In genomic region chr6:143570147-143570853, GRCh38 we compare ENCODE assay signal across 13 cellular contexts.
"Had no signal": no experiment of that assay in that cellular context is flagged by ENCODE, and none has a peak within 500 bp of the region (broad histone marks: within the 10 kb centered on the region; RNA-seq: fewer than 3 reads in every experiment).

No MANE protein-coding gene starts in this region.

- H3K27me3 Mint-ChIP-seq: activated B cell treated with CpG ODN at 0.5 μM for 24 hours; stimulated activated naive CD8-positive, alpha-beta T cell treated with anti-CD3 and anti-CD28 coated beads, Interleukin-15, Interleukin-2, amounts not matched to agents 100 ng/mL and 50 ng/mL, for 24 hours had no signal

- H3K36me3 Mint-ChIP-seq: activated CD8-positive, alpha-beta memory T cell treated with anti-CD3 and anti-CD28 coated beads, Interleukin-2, amount 10 ng/mL, durations not matched to agents 7 days and 5 days had no signal

- H3K9me3 ChIP-seq: esophagus squamous epithelium, suprapubic skin had no signal

- H3K27ac ChIP-seq: esophagus squamous epithelium, hepatocyte, suprapubic skin had no signal

- H3K4me2 ChIP-seq: hepatocyte had no signal

- DNase-seq: activated B cell treated with CpG ODN at 0.5 μM for 24 hours; activated CD4-positive, alpha-beta T cell treated with anti-CD3 and anti-CD28 coated beads, Interleukin-2, amount 50 U/mL, for 1 hour; activated CD8-positive, alpha-beta memory T cell treated with anti-CD3 and anti-CD28 coated beads, Interleukin-2, amount 10 ng/mL, durations not matched to agents 7 days and 5 days; activated naive CD4-positive, alpha-beta T cell treated with anti-CD3 and anti-CD28 coated beads, Interleukin-2, amount 50 U/mL, for 16 hours; activated T-cell treated with anti-CD3 and anti-CD28 coated beads, Interleukin-2, amount 50 U/mL, for 1 hour; amniotic stem cell; esophagus squamous epithelium; nephron progenitor cell; trophoblast cell had no signal

- H3K27me3 ChIP-seq: esophagus squamous epithelium, hepatocyte, suprapubic skin had no signal

- H3K27ac Mint-ChIP-seq: activated B cell treated with CpG ODN at 0.5 μM for 24 hours; activated CD8-positive, alpha-beta memory T cell treated with anti-CD3 and anti-CD28 coated beads, Interleukin-2, amount 10 ng/mL, durations not matched to agents 7 days and 5 days; nephron progenitor cell; stimulated activated naive CD8-positive, alpha-beta T cell treated with anti-CD3 and anti-CD28 coated beads, Interleukin-15, Interleukin-2, amounts not matched to agents 100 ng/mL and 50 ng/mL, for 24 hours had no signal

- H3K9me3 Mint-ChIP-seq: activated B cell treated with CpG ODN at 0.5 μM for 24 hours; nephron progenitor cell; stimulated activated naive CD8-positive, alpha-beta T cell treated with anti-CD3 and anti-CD28 coated beads, Interleukin-15, Interleukin-2, amounts not matched to agents 100 ng/mL and 50 ng/mL, for 24 hours had no signal

- H3K4me1 ChIP-seq: esophagus squamous epithelium, suprapubic skin had no signal

- H3K36me3 ChIP-seq: esophagus squamous epithelium, suprapubic skin had no signal

- ATAC-seq: activated CD8-positive, alpha-beta memory T cell treated with anti-CD3 and anti-CD28 coated beads, Interleukin-2, amount 10 ng/mL, durations not matched to agents 7 days and 5 days; sciatic nerve had no signal

- H3K4me3 ChIP-seq: esophagus squamous epithelium, hepatocyte, suprapubic skin had no signal

- H2AFZ ChIP-seq: hepatocyte had no signal

- H3K4me3 Mint-ChIP-seq: activated B cell treated with CpG ODN at 0.5 μM for 24 hours; activated CD8-positive, alpha-beta memory T cell treated with anti-CD3 and anti-CD28 coated beads, Interleukin-2, amount 10 ng/mL, durations not matched to agents 7 days and 5 days; nephron progenitor cell; stimulated activated naive CD8-positive, alpha-beta T cell treated with anti-CD3 and anti-CD28 coated beads, Interleukin-15, Interleukin-2, amounts not matched to agents 100 ng/mL and 50 ng/mL, for 24 hours had no signal

- H3K4me1 Mint-ChIP-seq: nephron progenitor cell had no signal
